10 cellular contexts compared by ENCODE assay signal in the genomic region with DNA sequence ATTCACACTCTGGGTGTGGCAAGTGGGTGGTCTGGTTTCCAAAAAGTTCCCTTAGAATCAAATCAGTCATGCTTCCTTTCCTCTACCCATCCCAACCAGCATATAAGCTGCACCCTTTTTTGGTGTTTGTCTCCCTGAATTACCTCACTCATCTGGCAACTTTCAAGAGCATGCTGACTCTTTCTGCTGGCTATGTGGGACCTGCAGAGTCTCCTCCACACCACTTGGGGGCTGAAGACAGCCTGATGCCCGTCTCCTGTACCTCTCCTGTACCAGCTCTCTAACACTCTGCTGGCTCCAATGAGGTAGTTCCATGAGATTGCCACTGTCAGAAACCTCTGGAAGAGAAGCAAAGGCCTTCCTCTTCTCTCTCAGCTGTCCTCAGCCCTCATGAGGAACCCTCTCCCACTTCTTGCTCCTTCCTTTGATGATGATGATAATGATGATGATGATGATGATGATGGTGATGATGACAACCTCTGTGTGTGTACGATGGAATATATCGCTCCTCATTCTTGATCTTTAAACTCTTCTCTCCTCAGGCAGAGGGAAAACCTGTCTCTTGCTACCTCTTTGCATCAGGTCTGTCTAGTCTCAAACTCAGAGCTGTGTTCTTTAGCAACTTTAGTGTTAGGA.
DNase-seq lines count a peak whose midpoint lies in the region; ATAC-seq, FAIRE-seq and TF ChIP-seq lines count a peak whose summit lies in the region.
"Had no signal": no experiment of that assay in that cellular context is flagged by ENCODE, and none has a peak within 500 bp of the region (broad histone marks: within the 10 kb centered on the region; RNA-seq: fewer than 3 reads in every experiment).

No MANE protein-coding gene starts in this region.

- peaks cover 0 to 9% of the 10 kb centered on the region in 2 donors for H3K27me3 Mint-ChIP-seq in stimulated activated naive B cell treated with anti-CD40 and anti-IgM and Interleukin-4, amounts not matched to agents 10 μg/mL and 1 μg/mL and 100 μg/mL, for 72 hours
- peaks cover 2 to 54% (median 18%) of the 10 kb centered on the region in 5 donors for H3K27me3 Mint-ChIP-seq in naive thymus-derived CD8-positive, alpha-beta T cell

- H3K27ac Mint-ChIP-seq in stimulated activated naive B cell treated with anti-CD40 and anti-IgM and Interleukin-4, amounts not matched to agents 10 μg/mL and 1 μg/mL and 100 μg/mL, for 72 hours, result no peak overlapping the region
- H3K27ac Mint-ChIP-seq in naive thymus-derived CD8-positive, alpha-beta T cell, result no peak overlapping the region
- H3K27ac Mint-ChIP-seq: activated T-cell treated with anti-CD3 and anti-CD28 coated beads, Interleukin-2, amount 50 U/mL, for 72 hours; T-cell had no signal

- peak; percentile 54 for TF ChIP-seq CTCF in Loucy (conservative IDR thresholded peaks at IDR 0.05; ENCODE audit: low read length)
- peak; percentile 18 for TF ChIP-seq CTCF in bronchial epithelial cell (IDR thresholded peaks at IDR 0.05; ENCODE audit: insufficient read depth, low read length, severe bottlenecking)
- TF ChIP-seq CTCF in tibial artery (IDR thresholded peaks at IDR 0.05), result no peak

- H3K9me3 ChIP-seq in Loucy (ENCODE audit: insufficient read depth, low read depth, low read length) (no peaks in the 10 kb centered on the region), tibial artery (no peaks in the 10 kb centered on the region)

- H3K4me2 ChIP-seq in Loucy (ENCODE audit: low read depth, low read length, poor library complexity, severe bottlenecking), result no peak overlapping the region

- no peaks in the 10 kb centered on the region for H3K79me2 ChIP-seq in Loucy (ENCODE audit: insufficient read depth, low read length)

- H3K4me1 ChIP-seq in Loucy (ENCODE audit: insufficient read depth, low read length, poor library complexity, severe bottlenecking) (no peaks in the 10 kb centered on the region), tibial artery (peaks cover 0 to 29% (median 25%) of the 10 kb centered on the region in 4 donors)

- H3F3A ChIP-seq in Loucy (ENCODE audit: low read depth), result no peaks in the 10 kb centered on the region

- H3K27ac ChIP-seq in tibial artery, result no peak overlapping the region

- peaks cover 0 to 6% of the 10 kb centered on the region in 2 donors for H3K36me3 Mint-ChIP-seq in stimulated activated naive B cell treated with anti-CD40 and anti-IgM and Interleukin-4, amounts not matched to agents 10 μg/mL and 1 μg/mL and 100 μg/mL, for 72 hours
- H3K36me3 Mint-ChIP-seq in naive thymus-derived CD8-positive, alpha-beta T cell, result peaks cover 0 to 6% (median 0%) of the 10 kb centered on the region in 3 donors
- H3K36me3 Mint-ChIP-seq: T-cell had no signal

- no peak overlapping the region for H2AFZ ChIP-seq in Loucy (ENCODE audit: low read length)

- H3K4me3 ChIP-seq in Loucy (ENCODE audit: low read length, poor library complexity, severe bottlenecking) (no peak overlapping the region), bronchial epithelial cell (ENCODE audit: low read depth, low read length) (no peak overlapping the region), tibial artery (no peak overlapping the region)

- H3K36me3 ChIP-seq in Loucy (ENCODE audit: insufficient read depth, low read length) (no peaks in the 10 kb centered on the region), bronchial epithelial cell (ENCODE audit: control insufficient read depth, insufficient read depth, low read length) (no peaks in the 10 kb centered on the region), tibial artery (no peaks in the 10 kb centered on the region)

- DNase-seq in SIG-M5 treated with dmso at 0.1 percent for 504 hours (lab: John Stamatoyannopoulos, UW; ENCODE audit: unreplicated experiment), result peak; percentile 6
- no peak for DNase-seq in SIG-M5 (lab: John Stamatoyannopoulos, UW)
- DNase-seq in bronchial epithelial cell (ENCODE audit: low read depth), result peak; percentile 12
- no peak for DNase-seq in stimulated activated naive B cell treated with anti-CD40 and anti-IgM and Interleukin-4, amounts not matched to agents 10 μg/mL and 1 μg/mL and 100 μg/mL, for 72 hours
- DNase-seq in tibial artery, result no peak
- no peak for DNase-seq in NK-92 treated with Interleukin-12 subunit alpha and Interleukin-12 subunit beta, amount 100 ng/mL, for 24 hours (lab: John Stamatoyannopoulos, UW)
- no peak for DNase-seq in naive thymus-derived CD8-positive, alpha-beta T cell
- DNase-seq: activated T-cell treated with anti-CD3 and anti-CD28 coated beads, Interleukin-2, amount 50 U/mL, for 72 hours; T-cell had no signal

- H4K20me1 ChIP-seq in Loucy (ENCODE audit: insufficient read depth, low read length, poor library complexity, severe bottlenecking), result no peaks in the 10 kb centered on the region

- H3K9me3 Mint-ChIP-seq in stimulated activated naive B cell treated with anti-CD40 and anti-IgM and Interleukin-4, amounts not matched to agents 10 μg/mL and 1 μg/mL and 100 μg/mL, for 72 hours, result peaks cover 0 to 4% of the 10 kb centered on the region in 2 donors
- peaks cover 0 to 20% (median 4%) of the 10 kb centered on the region in 9 donors for H3K9me3 Mint-ChIP-seq in naive thymus-derived CD8-positive, alpha-beta T cell

- no peaks in the 10 kb centered on the region for H3K4me1 Mint-ChIP-seq in stimulated activated naive B cell treated with anti-CD40 and anti-IgM and Interleukin-4, amounts not matched to agents 10 μg/mL and 1 μg/mL and 100 μg/mL, for 72 hours
- H3K4me1 Mint-ChIP-seq in naive thymus-derived CD8-positive, alpha-beta T cell, result no peaks in the 10 kb centered on the region
- H3K4me1 Mint-ChIP-seq: T-cell had no signal

- intact Hi-C loops in tibial artery (cut with DNase I; ENCODE audit: low total_unique reads), result no loop called here

- H3K27me3 ChIP-seq in Loucy (ENCODE audit: insufficient read depth, low read length, poor library complexity, severe bottlenecking), result no peaks in the 10 kb centered on the region
- H3K27me3 ChIP-seq in bronchial epithelial cell (ENCODE audit: control insufficient read depth, insufficient read depth, low read length), result no peaks in the 10 kb centered on the region
- no peaks in the 10 kb centered on the region for H3K27me3 ChIP-seq in tibial artery

- H3K9me2 ChIP-seq in Loucy (replicated peaks; ENCODE audit: low read depth, low read length), result no peaks in the 10 kb centered on the region

- no peak overlapping the region for H3K9ac ChIP-seq in Loucy (ENCODE audit: low read depth, low read length, poor library complexity, severe bottlenecking)

- ATAC-seq in stimulated activated naive B cell treated with anti-CD40 and anti-IgM and Interleukin-4, amounts not matched to agents 10 μg/mL and 1 μg/mL and 100 μg/mL, for 72 hours (replicated peaks), result peak; percentile 46 to 75
- no peak for ATAC-seq in naive thymus-derived CD8-positive, alpha-beta T cell
- ATAC-seq: activated T-cell treated with anti-CD3 and anti-CD28 coated beads, Interleukin-2, amount 50 U/mL, for 72 hours; T-cell had no signal

- FAIRE-seq in bronchial epithelial cell (lab: Jason Lieb, UNC), result no peak

- POLR2A ChIA-PET in naive thymus-derived CD8-positive, alpha-beta T cell (lab: Charles Lee), result no interaction called here

- H3K4me3 Mint-ChIP-seq in stimulated activated naive B cell treated with anti-CD40 and anti-IgM and Interleukin-4, amounts not matched to agents 10 μg/mL and 1 μg/mL and 100 μg/mL, for 72 hours, result no peak overlapping the region
- no peak overlapping the region for H3K4me3 Mint-ChIP-seq in naive thymus-derived CD8-positive, alpha-beta T cell
- H3K4me3 Mint-ChIP-seq: activated T-cell treated with anti-CD3 and anti-CD28 coated beads, Interleukin-2, amount 50 U/mL, for 72 hours; T-cell had no signal

Comparison
In these comparisons a context has a peak if more than half of its experiments do, and no peak if none do; other contexts are left out.
1. DNase-seq: peak in SIG-M5 treated with dmso at 0.1 percent for 504 hours (single experiment) and bronchial epithelial cell (single experiment); none in SIG-M5 (single experiment), stimulated activated naive B cell treated with anti-CD40 and anti-IgM and Interleukin-4, amounts not matched to agents 10 μg/mL and 1 μg/mL and 100 μg/mL, for 72 hours (single experiment), tibial artery (0 of 2), NK-92 treated with Interleukin-12 subunit alpha and Interleukin-12 subunit beta, amount 100 ng/mL, for 24 hours (single experiment) and naive thymus-derived CD8-positive, alpha-beta T cell (0 of 10).
2. CTCF ChIP-seq: peak in Loucy (single experiment) and bronchial epithelial cell (single experiment); none in tibial artery (0 of 2).
3. ATAC-seq: peak in stimulated activated naive B cell treated with anti-CD40 and anti-IgM and Interleukin-4, amounts not matched to agents 10 μg/mL and 1 μg/mL and 100 μg/mL, for 72 hours (2 of 2); none in naive thymus-derived CD8-positive, alpha-beta T cell (0 of 2).